Comparison of ENCODE assay signal across 1 cellular context in the genomic region with DNA sequence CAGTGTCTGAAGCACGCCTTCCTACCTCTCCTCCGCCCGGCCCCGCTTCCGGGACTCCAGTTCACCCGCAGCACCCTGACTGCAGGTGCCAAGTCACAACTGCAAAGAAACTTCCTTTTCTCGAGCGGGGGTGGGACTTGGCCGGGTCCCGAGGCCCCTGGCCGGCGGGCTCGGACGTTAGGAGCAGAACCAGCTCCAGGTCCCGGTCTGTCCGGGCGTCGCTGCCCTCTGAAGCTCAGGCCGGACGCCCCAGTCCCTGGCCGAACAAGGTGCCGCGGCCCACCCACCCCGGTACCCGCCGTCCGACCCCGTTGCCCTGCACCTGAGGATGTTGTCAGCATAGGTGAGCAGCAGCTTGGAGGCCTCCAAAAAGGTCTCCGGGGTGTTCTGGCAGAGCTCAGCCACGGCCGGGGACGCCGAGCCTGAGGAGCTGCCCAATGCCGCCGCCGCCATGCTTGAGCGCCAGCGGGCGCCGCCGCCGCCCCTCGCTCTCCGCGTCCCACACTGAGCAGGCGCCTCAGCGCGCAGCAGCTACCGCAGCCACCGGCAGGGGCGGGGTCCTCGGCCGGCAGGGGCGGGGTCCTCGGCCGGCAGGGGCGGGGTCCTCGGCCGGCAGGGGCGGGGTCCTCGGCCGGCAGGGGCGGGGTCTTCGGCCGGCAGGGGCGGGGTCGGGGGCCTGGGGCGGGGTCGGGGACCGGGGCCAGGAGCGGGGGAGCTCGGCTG.
TF ChIP-seq lines count a peak whose summit lies in the region.

A gene with protein sequence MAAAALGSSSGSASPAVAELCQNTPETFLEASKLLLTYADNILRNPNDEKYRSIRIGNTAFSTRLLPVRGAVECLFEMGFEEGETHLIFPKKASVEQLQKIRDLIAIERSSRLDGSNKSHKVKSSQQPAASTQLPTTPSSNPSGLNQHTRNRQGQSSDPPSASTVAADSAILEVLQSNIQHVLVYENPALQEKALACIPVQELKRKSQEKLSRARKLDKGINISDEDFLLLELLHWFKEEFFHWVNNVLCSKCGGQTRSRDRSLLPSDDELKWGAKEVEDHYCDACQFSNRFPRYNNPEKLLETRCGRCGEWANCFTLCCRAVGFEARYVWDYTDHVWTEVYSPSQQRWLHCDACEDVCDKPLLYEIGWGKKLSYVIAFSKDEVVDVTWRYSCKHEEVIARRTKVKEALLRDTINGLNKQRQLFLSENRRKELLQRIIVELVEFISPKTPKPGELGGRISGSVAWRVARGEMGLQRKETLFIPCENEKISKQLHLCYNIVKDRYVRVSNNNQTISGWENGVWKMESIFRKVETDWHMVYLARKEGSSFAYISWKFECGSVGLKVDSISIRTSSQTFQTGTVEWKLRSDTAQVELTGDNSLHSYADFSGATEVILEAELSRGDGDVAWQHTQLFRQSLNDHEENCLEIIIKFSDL (minus strand): TSS at position 506 of the 723 bp plus-strand sequence. CDS start 53 bp downstream, at position 453.

TF ChIP-seq in K562, 482 proteins besides CTCF, POLR2A, EP300 and RAD21 (continued from another document and continues in another):
- TF ChIP-seq, protein P1, sequence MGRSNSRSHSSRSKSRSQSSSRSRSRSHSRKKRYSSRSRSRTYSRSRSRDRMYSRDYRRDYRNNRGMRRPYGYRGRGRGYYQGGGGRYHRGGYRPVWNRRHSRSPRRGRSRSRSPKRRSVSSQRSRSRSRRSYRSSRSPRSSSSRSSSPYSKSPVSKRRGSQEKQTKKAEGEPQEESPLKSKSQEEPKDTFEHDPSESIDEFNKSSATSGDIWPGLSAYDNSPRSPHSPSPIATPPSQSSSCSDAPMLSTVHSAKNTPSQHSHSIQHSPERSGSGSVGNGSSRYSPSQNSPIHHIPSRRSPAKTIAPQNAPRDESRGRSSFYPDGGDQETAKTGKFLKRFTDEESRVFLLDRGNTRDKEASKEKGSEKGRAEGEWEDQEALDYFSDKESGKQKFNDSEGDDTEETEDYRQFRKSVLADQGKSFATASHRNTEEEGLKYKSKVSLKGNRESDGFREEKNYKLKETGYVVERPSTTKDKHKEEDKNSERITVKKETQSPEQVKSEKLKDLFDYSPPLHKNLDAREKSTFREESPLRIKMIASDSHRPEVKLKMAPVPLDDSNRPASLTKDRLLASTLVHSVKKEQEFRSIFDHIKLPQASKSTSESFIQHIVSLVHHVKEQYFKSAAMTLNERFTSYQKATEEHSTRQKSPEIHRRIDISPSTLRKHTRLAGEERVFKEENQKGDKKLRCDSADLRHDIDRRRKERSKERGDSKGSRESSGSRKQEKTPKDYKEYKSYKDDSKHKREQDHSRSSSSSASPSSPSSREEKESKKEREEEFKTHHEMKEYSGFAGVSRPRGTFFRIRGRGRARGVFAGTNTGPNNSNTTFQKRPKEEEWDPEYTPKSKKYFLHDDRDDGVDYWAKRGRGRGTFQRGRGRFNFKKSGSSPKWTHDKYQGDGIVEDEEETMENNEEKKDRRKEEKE (IDR thresholded peaks at IDR 0.05; ENCODE audit: borderline replicate concordance in 1 of 2, control insufficient read depth in 1 of 2, low read depth in 2 of 2, low read length in 1 of 2), result no peak
- no peak for TF ChIP-seq ZNF707 (CRISPR knock-in tag; conservative IDR thresholded peaks at IDR 0.05)
- no peak for TF ChIP-seq GATAD2A (IDR thresholded peaks at IDR 0.05)
- peak; percentile 15 for TF ChIP-seq HMGN3 (IDR thresholded peaks at IDR 0.05; ENCODE audit: borderline replicate concordance, extremely low read depth, insufficient read length, low read depth, low read length)
- TF ChIP-seq, protein P2, sequence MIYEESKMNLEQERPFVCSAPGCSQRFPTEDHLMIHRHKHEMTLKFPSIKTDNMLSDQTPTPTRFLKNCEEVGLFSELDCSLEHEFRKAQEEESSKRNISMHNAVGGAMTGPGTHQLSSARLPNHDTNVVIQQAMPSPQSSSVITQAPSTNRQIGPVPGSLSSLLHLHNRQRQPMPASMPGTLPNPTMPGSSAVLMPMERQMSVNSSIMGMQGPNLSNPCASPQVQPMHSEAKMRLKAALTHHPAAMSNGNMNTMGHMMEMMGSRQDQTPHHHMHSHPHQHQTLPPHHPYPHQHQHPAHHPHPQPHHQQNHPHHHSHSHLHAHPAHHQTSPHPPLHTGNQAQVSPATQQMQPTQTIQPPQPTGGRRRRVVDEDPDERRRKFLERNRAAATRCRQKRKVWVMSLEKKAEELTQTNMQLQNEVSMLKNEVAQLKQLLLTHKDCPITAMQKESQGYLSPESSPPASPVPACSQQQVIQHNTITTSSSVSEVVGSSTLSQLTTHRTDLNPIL (CRISPR knock-in tag; IDR thresholded peaks at IDR 0.05), result no peak
- TF ChIP-seq, protein P3, sequence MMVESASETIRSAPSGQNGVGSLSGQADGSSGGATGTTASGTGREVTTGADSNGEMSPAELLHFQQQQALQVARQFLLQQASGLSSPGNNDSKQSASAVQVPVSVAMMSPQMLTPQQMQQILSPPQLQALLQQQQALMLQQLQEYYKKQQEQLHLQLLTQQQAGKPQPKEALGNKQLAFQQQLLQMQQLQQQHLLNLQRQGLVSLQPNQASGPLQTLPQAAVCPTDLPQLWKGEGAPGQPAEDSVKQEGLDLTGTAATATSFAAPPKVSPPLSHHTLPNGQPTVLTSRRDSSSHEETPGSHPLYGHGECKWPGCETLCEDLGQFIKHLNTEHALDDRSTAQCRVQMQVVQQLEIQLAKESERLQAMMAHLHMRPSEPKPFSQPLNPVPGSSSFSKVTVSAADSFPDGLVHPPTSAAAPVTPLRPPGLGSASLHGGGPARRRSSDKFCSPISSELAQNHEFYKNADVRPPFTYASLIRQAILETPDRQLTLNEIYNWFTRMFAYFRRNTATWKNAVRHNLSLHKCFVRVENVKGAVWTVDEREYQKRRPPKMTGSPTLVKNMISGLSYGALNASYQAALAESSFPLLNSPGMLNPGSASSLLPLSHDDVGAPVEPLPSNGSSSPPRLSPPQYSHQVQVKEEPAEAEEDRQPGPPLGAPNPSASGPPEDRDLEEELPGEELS (CRISPR knock-in tag; IDR thresholded peaks at IDR 0.05; ENCODE audit: borderline replicate concordance), result no peak
- TF ChIP-seq, protein P4, sequence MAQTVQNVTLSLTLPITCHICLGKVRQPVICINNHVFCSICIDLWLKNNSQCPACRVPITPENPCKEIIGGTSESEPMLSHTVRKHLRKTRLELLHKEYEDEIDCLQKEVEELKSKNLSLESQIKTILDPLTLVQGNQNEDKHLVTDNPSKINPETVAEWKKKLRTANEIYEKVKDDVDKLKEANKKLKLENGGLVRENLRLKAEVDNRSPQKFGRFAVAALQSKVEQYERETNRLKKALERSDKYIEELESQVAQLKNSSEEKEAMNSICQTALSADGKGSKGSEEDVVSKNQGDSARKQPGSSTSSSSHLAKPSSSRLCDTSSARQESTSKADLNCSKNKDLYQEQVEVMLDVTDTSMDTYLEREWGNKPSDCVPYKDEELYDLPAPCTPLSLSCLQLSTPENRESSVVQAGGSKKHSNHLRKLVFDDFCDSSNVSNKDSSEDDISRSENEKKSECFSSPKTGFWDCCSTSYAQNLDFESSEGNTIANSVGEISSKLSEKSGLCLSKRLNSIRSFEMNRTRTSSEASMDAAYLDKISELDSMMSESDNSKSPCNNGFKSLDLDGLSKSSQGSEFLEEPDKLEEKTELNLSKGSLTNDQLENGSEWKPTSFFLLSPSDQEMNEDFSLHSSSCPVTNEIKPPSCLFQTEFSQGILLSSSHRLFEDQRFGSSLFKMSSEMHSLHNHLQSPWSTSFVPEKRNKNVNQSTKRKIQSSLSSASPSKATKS (CRISPR knock-in tag; IDR thresholded peaks at IDR 0.05), result no peak
- no peak for TF ChIP-seq NR2F6 (CRISPR knock-in tag; IDR thresholded peaks at IDR 0.05)
- TF ChIP-seq ZKSCAN8 (CRISPR knock-in tag; IDR thresholded peaks at IDR 0.05), result no peak
- TF ChIP-seq BDP1 (IDR thresholded peaks at IDR 0.05; ENCODE audit: insufficient read depth, insufficient read length), result no peak
- peak; percentile 79 for TF ChIP-seq ETV5 (CRISPR knock-in tag; IDR thresholded peaks at IDR 0.05; ENCODE audit: low read depth)
- TF ChIP-seq CCNT2 (IDR thresholded peaks at IDR 0.05; ENCODE audit: borderline replicate concordance, extremely low read depth, insufficient read length, low read depth, low read length), result no peak
- no peak for TF ChIP-seq SRSF1 (IDR thresholded peaks at IDR 0.05; ENCODE audit: low read depth, low read length)
- TF ChIP-seq ZNF124 (CRISPR knock-in tag; IDR thresholded peaks at IDR 0.05), result no peak
- no peak for TF ChIP-seq ZNF311 (CRISPR knock-in tag; IDR thresholded peaks at IDR 0.05)
- TF ChIP-seq, protein P5, sequence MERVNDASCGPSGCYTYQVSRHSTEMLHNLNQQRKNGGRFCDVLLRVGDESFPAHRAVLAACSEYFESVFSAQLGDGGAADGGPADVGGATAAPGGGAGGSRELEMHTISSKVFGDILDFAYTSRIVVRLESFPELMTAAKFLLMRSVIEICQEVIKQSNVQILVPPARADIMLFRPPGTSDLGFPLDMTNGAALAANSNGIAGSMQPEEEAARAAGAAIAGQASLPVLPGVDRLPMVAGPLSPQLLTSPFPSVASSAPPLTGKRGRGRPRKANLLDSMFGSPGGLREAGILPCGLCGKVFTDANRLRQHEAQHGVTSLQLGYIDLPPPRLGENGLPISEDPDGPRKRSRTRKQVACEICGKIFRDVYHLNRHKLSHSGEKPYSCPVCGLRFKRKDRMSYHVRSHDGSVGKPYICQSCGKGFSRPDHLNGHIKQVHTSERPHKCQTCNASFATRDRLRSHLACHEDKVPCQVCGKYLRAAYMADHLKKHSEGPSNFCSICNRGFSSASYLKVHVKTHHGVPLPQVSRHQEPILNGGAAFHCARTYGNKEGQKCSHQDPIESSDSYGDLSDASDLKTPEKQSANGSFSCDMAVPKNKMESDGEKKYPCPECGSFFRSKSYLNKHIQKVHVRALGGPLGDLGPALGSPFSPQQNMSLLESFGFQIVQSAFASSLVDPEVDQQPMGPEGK (CRISPR knock-in tag; IDR thresholded peaks at IDR 0.05; ENCODE audit: borderline replicate concordance), result no peak
- TF ChIP-seq ZNF12 (CRISPR knock-in tag; IDR thresholded peaks at IDR 0.05), result peak; percentile 54; the same call in 1 of the 2 replicates
- TF ChIP-seq PML (IDR thresholded peaks at IDR 0.05; ENCODE audit: low read length), result peak; percentile 50; the same call in 1 of the 2 replicates
- TF ChIP-seq, protein P6, sequence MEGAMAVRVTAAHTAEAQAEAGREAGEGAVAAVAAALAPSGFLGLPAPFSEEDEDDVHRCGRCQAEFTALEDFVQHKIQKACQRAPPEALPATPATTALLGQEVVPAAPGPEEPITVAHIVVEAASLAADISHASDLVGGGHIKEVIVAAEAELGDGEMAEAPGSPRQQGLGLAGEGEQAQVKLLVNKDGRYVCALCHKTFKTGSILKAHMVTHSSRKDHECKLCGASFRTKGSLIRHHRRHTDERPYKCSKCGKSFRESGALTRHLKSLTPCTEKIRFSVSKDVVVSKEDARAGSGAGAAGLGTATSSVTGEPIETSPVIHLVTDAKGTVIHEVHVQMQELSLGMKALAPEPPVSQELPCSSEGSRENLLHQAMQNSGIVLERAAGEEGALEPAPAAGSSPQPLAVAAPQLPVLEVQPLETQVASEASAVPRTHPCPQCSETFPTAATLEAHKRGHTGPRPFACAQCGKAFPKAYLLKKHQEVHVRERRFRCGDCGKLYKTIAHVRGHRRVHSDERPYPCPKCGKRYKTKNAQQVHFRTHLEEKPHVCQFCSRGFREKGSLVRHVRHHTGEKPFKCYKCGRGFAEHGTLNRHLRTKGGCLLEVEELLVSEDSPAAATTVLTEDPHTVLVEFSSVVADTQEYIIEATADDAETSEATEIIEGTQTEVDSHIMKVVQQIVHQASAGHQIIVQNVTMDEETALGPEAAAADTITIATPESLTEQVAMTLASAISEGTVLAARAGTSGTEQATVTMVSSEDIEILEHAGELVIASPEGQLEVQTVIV (CRISPR knock-in tag; IDR thresholded peaks at IDR 0.05; ENCODE audit: borderline replicate concordance), result no peak
- TF ChIP-seq SUPT5H (IDR thresholded peaks at IDR 0.05), result peak; percentile 91
- TF ChIP-seq, protein P7, sequence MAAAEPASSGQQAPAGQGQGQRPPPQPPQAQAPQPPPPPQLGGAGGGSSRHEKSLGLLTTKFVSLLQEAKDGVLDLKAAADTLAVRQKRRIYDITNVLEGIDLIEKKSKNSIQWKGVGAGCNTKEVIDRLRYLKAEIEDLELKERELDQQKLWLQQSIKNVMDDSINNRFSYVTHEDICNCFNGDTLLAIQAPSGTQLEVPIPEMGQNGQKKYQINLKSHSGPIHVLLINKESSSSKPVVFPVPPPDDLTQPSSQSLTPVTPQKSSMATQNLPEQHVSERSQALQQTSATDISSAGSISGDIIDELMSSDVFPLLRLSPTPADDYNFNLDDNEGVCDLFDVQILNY (CRISPR knock-in tag; IDR thresholded peaks at IDR 0.05), result no peak
- no peak for TF ChIP-seq PURB (CRISPR knock-in tag; IDR thresholded peaks at IDR 0.05; ENCODE audit: low read depth)
- no peak for TF ChIP-seq ZNF354B (CRISPR knock-in tag; IDR thresholded peaks at IDR 0.05)
- no peak for TF ChIP-seq CBX8 (IDR thresholded peaks at IDR 0.05; ENCODE audit: borderline replicate concordance, extremely low read depth, low read depth, low read length, poor library complexity, severe bottlenecking)
- TF ChIP-seq ZNF23 (CRISPR knock-in tag; IDR thresholded peaks at IDR 0.05), result no peak
- TF ChIP-seq ZNF384 (IDR thresholded peaks at IDR 0.05; ENCODE audit: low read depth, low read length), result no peak
- TF ChIP-seq ZNF184 (CRISPR knock-in tag; IDR thresholded peaks at IDR 0.05), result no peak
- TF ChIP-seq SOX6 (IDR thresholded peaks at IDR 0.05), result no peak
- no peak for TF ChIP-seq CBFA2T3 (IDR thresholded peaks at IDR 0.05)
- no peak for TF ChIP-seq PHB2 (IDR thresholded peaks at IDR 0.05; ENCODE audit: low read depth)
- peak; percentile 11 for TF ChIP-seq HNRNPLL (IDR thresholded peaks at IDR 0.05; ENCODE audit: low read depth, low read length, poor library complexity, severe bottlenecking)
- no peak for TF ChIP-seq BRF1 (IDR thresholded peaks at IDR 0.05; ENCODE audit: borderline replicate concordance, extremely low read depth, insufficient read length)
- no peak for TF ChIP-seq ZNF77 (CRISPR knock-in tag; IDR thresholded peaks at IDR 0.05)
- TF ChIP-seq CHD1 (IDR thresholded peaks at IDR 0.05; ENCODE audit: low read length), result peak; percentile 81
- TF ChIP-seq GABPB2 (CRISPR knock-in tag; conservative IDR thresholded peaks at IDR 0.05), result no peak
- TF ChIP-seq ZNF232 (CRISPR knock-in tag; IDR thresholded peaks at IDR 0.05), result no peak
- TF ChIP-seq, protein P8, sequence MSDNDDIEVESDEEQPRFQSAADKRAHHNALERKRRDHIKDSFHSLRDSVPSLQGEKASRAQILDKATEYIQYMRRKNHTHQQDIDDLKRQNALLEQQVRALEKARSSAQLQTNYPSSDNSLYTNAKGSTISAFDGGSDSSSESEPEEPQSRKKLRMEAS (CRISPR knock-in tag; IDR thresholded peaks at IDR 0.05), result peak; percentile 56; the same call in 1 of the 2 replicates
- peak; percentile 60 for TF ChIP-seq MBD2 (IDR thresholded peaks at IDR 0.05; ENCODE audit: borderline replicate concordance, low read depth)
- TF ChIP-seq RBM14 (IDR thresholded peaks at IDR 0.05; ENCODE audit: borderline replicate concordance, insufficient read depth, low read depth, low read length), result no peak
- TF ChIP-seq FOXK1 (CRISPR knock-in tag; IDR thresholded peaks at IDR 0.05; ENCODE audit: borderline replicate concordance), result no peak
- no peak for TF ChIP-seq FOS (IDR thresholded peaks at IDR 0.05; ENCODE audit: extremely low read depth, insufficient read length)
- no peak for TF ChIP-seq DMBX1 (CRISPR knock-in tag; IDR thresholded peaks at IDR 0.05; ENCODE audit: borderline replicate concordance)
- TF ChIP-seq MTA2 (IDR thresholded peaks at IDR 0.05; ENCODE audit: low read depth), result no peak
- TF ChIP-seq TRIM28 (IDR thresholded peaks at IDR 0.05), result peak; percentile 48; the same call in 1 of the 2 replicates
- no peak for TF ChIP-seq DIDO1 (tag; IDR thresholded peaks at IDR 0.05; ENCODE audit: low read depth)
